Comparison of ENCODE assay signal across 8 cellular contexts in the genomic region with DNA sequence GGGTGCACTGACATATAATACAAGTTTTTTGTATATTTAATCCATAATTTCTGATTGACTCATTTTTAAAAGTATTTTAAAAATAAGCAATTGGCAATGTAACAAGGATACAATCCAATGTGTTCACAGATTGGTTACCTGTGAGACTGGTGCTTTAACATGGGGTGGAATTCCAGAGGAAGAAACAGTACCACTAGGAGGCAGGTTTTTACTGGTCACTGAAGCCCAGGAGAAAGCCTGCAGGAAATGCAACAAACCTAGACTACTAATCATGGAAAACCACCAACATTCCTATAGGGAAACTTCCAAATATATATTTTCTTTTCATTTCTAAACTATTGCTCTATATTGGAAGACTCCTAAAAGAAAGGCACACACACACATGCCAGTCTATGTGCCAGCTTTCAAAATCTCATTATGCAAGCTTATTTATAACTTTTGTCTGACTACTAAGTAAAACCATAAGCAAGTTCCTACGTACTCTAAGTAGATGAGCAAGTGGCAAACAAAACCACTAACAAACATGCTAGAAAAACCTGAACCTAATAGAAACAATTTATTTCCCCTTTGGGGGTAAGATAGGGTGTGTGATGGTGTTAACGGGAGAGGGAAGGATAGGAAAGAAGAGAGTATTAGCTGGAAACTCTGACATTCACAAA. TPM values are rescaled to one million over a fixed set of nuclear protein-coding genes. Genes with fewer than 3 reads are reported as not detected.
DNase-seq lines count a peak whose midpoint lies in the region; ATAC-seq, FAIRE-seq and TF ChIP-seq lines count a peak whose summit lies in the region.

No MANE protein-coding gene starts in this region.

- DNase-seq in A549 (ENCODE audit: low read depth in 1 of 2, low spot score in 1 of 2) (peak; percentile 11 to 53), GM10248 (ENCODE audit: extremely low spot score) (no peak), iPS-NIHi11 (ENCODE audit: low spot score) (peak; percentile 30), omental fat pad (ENCODE audit: low spot score) (no peak), islet precursor cell (no peak)
- DNase-seq in activated CD8-positive, alpha-beta T cell treated with anti-CD3 and anti-CD28 coated beads, Interleukin-2, amount 10 ng/mL, durations not matched to agents 7 days and 5 days, result no peak

- no peak overlapping the region for H3K27ac ChIP-seq in A549

- 93% methylated on average over 2 of the region's 2 CpGs for WGBS in A549 (ENCODE audit: missing lambda C conversion rate)

- peak overlapping the region; percentile 86 for H3K27ac Mint-ChIP-seq in activated CD8-positive, alpha-beta T cell treated with anti-CD3 and anti-CD28 coated beads, Interleukin-2, amount 10 ng/mL, durations not matched to agents 7 days and 5 days

- H3K36me3 Mint-ChIP-seq in activated CD8-positive, alpha-beta T cell treated with anti-CD3 and anti-CD28 coated beads, Interleukin-2, amount 10 ng/mL, durations not matched to agents 7 days and 5 days (ENCODE audit: low read depth), result peaks cover 60% of the 10 kb centered on the region

- CTCF ChIA-PET in A549 (lab: Yijun Ruan, JAX), result interaction anchor here (0.9 to 1.8 kb wide), 5 partner anchors 8 to 434 kb away, joined by 3 to 5 read pairs (median 3); no protein-coding TSS in a partner anchor
- CTCF ChIA-PET in GM10248 (lab: Yijun Ruan, JAX), result interaction anchor here (1.4 to 8.8 kb wide), 3 partner anchors 14 to 70 kb away, joined by 4 to 63 read pairs (median 8); partner anchors contain the start of gene USO1
- CTCF ChIA-PET in activated CD8-positive, alpha-beta T cell treated with anti-CD3 and anti-CD28 coated beads, Interleukin-2, amount 10 ng/mL, durations not matched to agents 7 days and 5 days (lab: Charles Lee), result interaction anchor here (0.6 to 4.6 kb wide), 8 partner anchors 16 to 69 kb away, joined by 3 to 47 read pairs (median 9); partner anchors contain the start of gene USO1

- H3K27me3 Mint-ChIP-seq in activated CD8-positive, alpha-beta T cell treated with anti-CD3 and anti-CD28 coated beads, Interleukin-2, amount 10 ng/mL, durations not matched to agents 7 days and 5 days (ENCODE audit: low read depth), result no peaks in the 10 kb centered on the region

- ATAC-seq in A549, result peak; percentile 78 to 87; a peak in 5 of 6 replicates
- peak; percentile 5 for ATAC-seq in activated CD8-positive, alpha-beta T cell treated with anti-CD3 and anti-CD28 coated beads, Interleukin-2, amount 10 ng/mL, durations not matched to agents 7 days and 5 days
- ATAC-seq in HG03457 (IDR thresholded peaks at IDR 0.05; ENCODE audit: unreplicated experiment), result no peak
- no peak for ATAC-seq in omental fat pad (ENCODE audit: low FRiP score)
- no peak for ATAC-seq in HG03521 (IDR thresholded peaks at IDR 0.05; ENCODE audit: unreplicated experiment)

- FAIRE-seq in A549 (lab: Jason Lieb, UNC), result no peak

- H3K9me3 ChIP-seq in A549, result no peaks in the 10 kb centered on the region

- peaks cover 11% of the 10 kb centered on the region; the same call in 2 of the 3 replicates for H3K4me1 ChIP-seq in A549

- no peak overlapping the region for H3K4me3 ChIP-seq in A549

- TF ChIP-seq EP300 in A549 (IDR thresholded peaks at IDR 0.05), result no peak

- POLR2A ChIA-PET in A549 (lab: Yijun Ruan, JAX) (no interaction called here), GM10248 (lab: Yijun Ruan, JAX) (no interaction called here)
- POLR2A ChIA-PET in activated CD8-positive, alpha-beta T cell treated with anti-CD3 and anti-CD28 coated beads, Interleukin-2, amount 10 ng/mL, durations not matched to agents 7 days and 5 days (lab: Charles Lee), result interaction anchor here (0.6 to 4.2 kb wide), 7 partner anchors 8 to 70 kb away, joined by 3 to 35 read pairs (median 17); partner anchors contain the start of genes G3BP2 and USO1

- H3K9me3 Mint-ChIP-seq in activated CD8-positive, alpha-beta T cell treated with anti-CD3 and anti-CD28 coated beads, Interleukin-2, amount 10 ng/mL, durations not matched to agents 7 days and 5 days (ENCODE audit: insufficient read depth), result no peaks in the 10 kb centered on the region

- TF ChIP-seq CTCF in A549 (IDR thresholded peaks at IDR 0.05) (peak; percentile 48), GM10248 (IDR thresholded peaks at IDR 0.05; ENCODE audit: control extremely low read depth, extremely low read depth, low read depth, missing control alignments) (peak; percentile 11), omental fat pad (IDR thresholded peaks at IDR 0.05) (no peak)

- no peak overlapping the region for H3K4me2 ChIP-seq in A549

- TF ChIP-seq RAD21 in A549 (conservative IDR thresholded peaks at IDR 0.05 in 1 of 2, IDR thresholded peaks at IDR 0.05 in 1 of 2), result peak; percentile 46 to 51; a peak in 4 of 5 replicates

- peaks cover 64% of the 10 kb centered on the region for H3K4me1 Mint-ChIP-seq in activated CD8-positive, alpha-beta T cell treated with anti-CD3 and anti-CD28 coated beads, Interleukin-2, amount 10 ng/mL, durations not matched to agents 7 days and 5 days (ENCODE audit: low read depth)

- peak overlapping the region; percentile 53 for H3K4me3 Mint-ChIP-seq in activated CD8-positive, alpha-beta T cell treated with anti-CD3 and anti-CD28 coated beads, Interleukin-2, amount 10 ng/mL, durations not matched to agents 7 days and 5 days

- no peak for TF ChIP-seq POLR2A in A549 (IDR thresholded peaks at IDR 0.05; ENCODE audit: low read length)

TF ChIP-seq in A549, 52 proteins besides CTCF, POLR2A, EP300 and RAD21:
- TF ChIP-seq ZFP36 (IDR thresholded peaks at IDR 0.05; ENCODE audit: borderline replicate concordance, partially characterized antibody) (no peak), SMC3 (IDR thresholded peaks at IDR 0.05) (peak; percentile 41; the same call in 2 of the 3 replicates)

RNA-seq across cellular contexts. Expression of gene G3BP2, which starts 19.2 kb away (rescaled TPM):
- 148 and 179 TPM in 2 replicates for polyA plus RNA-seq in A549 (2011; rRNA removed)
- polyA plus RNA-seq in A549 (2012; cell fraction: cytosol; rRNA removed), result 28.9 and 32.7 TPM in 2 replicates
- 19.4 and 35.2 TPM in 2 replicates for polyA plus RNA-seq in A549 (2012; cell fraction: nucleus; rRNA removed)
- 142 to 159 TPM (median 158 TPM) in 3 replicates for polyA plus RNA-seq in A549 (2017; fragmentation: RNase III; extraction: RNeasy Plus Mini Kit Qiagen cat#74134 plus additional on column Dnase treatment)
- 59.4 and 64.1 TPM in 2 replicates for polyA minus RNA-seq in A549 (2011; rRNA and poly(A)+ RNA removed)
- 100 to 1,000 TPM; 173 to 178 TPM for total RNA-seq in activated CD8-positive, alpha-beta T cell treated with anti-CD3 and anti-CD28 coated beads, Interleukin-2, amount 10 ng/mL, durations not matched to agents 7 days and 5 days
- total RNA-seq in omental fat pad, result 10 to 100 TPM; 57.7 to 90.9 (median 69.6) TPM

RNA-seq across cellular contexts. Expression of gene CDKL2, which starts 23.6 kb away (rescaled TPM):
- polyA plus RNA-seq in A549 (2011; rRNA removed), result 2.1 TPM in 2 replicates
- 0.83 and 1.0 TPM in 2 replicates for polyA plus RNA-seq in A549 (2012; cell fraction: cytosol; rRNA removed)
- 0.84 and 1.3 TPM in 2 replicates for polyA plus RNA-seq in A549 (2012; cell fraction: nucleus; rRNA removed)
- polyA plus RNA-seq in A549 (2017; fragmentation: RNase III; extraction: RNeasy Plus Mini Kit Qiagen cat#74134 plus additional on column Dnase treatment), result 0.84 to 1.00 TPM (median 0.88 TPM) in 3 replicates
- polyA minus RNA-seq in A549 (2011; rRNA and poly(A)+ RNA removed), result 2.1 and 3.6 TPM in 2 replicates
- total RNA-seq in activated CD8-positive, alpha-beta T cell treated with anti-CD3 and anti-CD28 coated beads, Interleukin-2, amount 10 ng/mL, durations not matched to agents 7 days and 5 days, result under 1 TPM; 0.45 to 0.60 TPM
- 1 to 10 TPM in 2 of 4 donors, under 1 TPM in 1, not detected in 1; 0.38 to 1.9 (median 1.1) TPM for total RNA-seq in omental fat pad

Comparison
In these comparisons a context has a peak if more than half of its experiments do, and no peak if none do; other contexts are left out.
1. ATAC-seq: peak in A549 (2 of 2) and activated CD8-positive, alpha-beta T cell treated with anti-CD3 and anti-CD28 coated beads, Interleukin-2, amount 10 ng/mL, durations not matched to agents 7 days and 5 days (single experiment); none in HG03457 (single experiment), omental fat pad (single experiment) and HG03521 (single experiment).
2. DNase-seq: peak in A549 (2 of 2) and iPS-NIHi11 (single experiment); none in GM10248 (single experiment), activated CD8-positive, alpha-beta T cell treated with anti-CD3 and anti-CD28 coated beads, Interleukin-2, amount 10 ng/mL, durations not matched to agents 7 days and 5 days (single experiment), omental fat pad (single experiment) and islet precursor cell (single experiment).
3. CTCF ChIP-seq: peak in A549 (single experiment) and GM10248 (single experiment); none in omental fat pad (0 of 3).